1 cellular context compared by ENCODE assay signal in the genomic region with DNA sequence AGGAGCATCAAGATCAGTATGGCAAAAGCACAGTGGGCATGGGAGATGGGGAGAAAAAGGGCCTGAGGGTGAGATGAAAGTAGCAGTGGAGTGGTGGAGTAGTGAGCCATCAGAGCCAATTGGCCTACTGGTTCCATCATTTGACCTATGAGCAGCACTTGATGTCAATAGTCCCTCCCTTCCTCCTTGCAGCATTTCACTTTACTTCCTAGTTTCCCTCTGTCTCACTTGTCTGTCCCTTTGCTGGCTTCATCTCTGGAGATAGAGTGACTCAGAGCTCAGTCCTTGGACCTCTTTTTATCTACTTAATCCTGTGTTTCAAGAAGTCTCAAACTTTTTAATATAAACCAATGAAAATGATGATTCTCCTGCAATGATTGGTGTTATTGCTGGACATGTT.
TF ChIP-seq lines count a peak whose summit lies in the region.

No MANE protein-coding gene starts in this region.

TF ChIP-seq in K562, 482 proteins besides CTCF, POLR2A, EP300 and RAD21 (continued from another document and continues in another):
- TF ChIP-seq NRF1 (conservative IDR thresholded peaks at IDR 0.05 in 1 of 2, IDR thresholded peaks at IDR 0.05 in 1 of 2): no peak
- no peak for TF ChIP-seq NBN (IDR thresholded peaks at IDR 0.05; ENCODE audit: low read depth)
- peak; percentile 63 for TF ChIP-seq CTBP1 (IDR thresholded peaks at IDR 0.05; ENCODE audit: borderline replicate concordance)
- no peak for TF ChIP-seq CREB1 (IDR thresholded peaks at IDR 0.05)
- no peak for TF ChIP-seq CREB1 (CRISPR knock-in tag; IDR thresholded peaks at IDR 0.05)
- TF ChIP-seq RBM25 (IDR thresholded peaks at IDR 0.05; ENCODE audit: low read depth, low read length, severe bottlenecking): peak; percentile 50
- TF ChIP-seq, protein P1, sequence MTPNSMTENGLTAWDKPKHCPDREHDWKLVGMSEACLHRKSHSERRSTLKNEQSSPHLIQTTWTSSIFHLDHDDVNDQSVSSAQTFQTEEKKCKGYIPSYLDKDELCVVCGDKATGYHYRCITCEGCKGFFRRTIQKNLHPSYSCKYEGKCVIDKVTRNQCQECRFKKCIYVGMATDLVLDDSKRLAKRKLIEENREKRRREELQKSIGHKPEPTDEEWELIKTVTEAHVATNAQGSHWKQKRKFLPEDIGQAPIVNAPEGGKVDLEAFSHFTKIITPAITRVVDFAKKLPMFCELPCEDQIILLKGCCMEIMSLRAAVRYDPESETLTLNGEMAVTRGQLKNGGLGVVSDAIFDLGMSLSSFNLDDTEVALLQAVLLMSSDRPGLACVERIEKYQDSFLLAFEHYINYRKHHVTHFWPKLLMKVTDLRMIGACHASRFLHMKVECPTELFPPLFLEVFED (CRISPR knock-in tag; conservative IDR thresholded peaks at IDR 0.05): no peak
- no peak for TF ChIP-seq ZBTB1 (CRISPR knock-in tag; IDR thresholded peaks at IDR 0.05; ENCODE audit: borderline replicate concordance, low read depth)
- TF ChIP-seq, protein P2, sequence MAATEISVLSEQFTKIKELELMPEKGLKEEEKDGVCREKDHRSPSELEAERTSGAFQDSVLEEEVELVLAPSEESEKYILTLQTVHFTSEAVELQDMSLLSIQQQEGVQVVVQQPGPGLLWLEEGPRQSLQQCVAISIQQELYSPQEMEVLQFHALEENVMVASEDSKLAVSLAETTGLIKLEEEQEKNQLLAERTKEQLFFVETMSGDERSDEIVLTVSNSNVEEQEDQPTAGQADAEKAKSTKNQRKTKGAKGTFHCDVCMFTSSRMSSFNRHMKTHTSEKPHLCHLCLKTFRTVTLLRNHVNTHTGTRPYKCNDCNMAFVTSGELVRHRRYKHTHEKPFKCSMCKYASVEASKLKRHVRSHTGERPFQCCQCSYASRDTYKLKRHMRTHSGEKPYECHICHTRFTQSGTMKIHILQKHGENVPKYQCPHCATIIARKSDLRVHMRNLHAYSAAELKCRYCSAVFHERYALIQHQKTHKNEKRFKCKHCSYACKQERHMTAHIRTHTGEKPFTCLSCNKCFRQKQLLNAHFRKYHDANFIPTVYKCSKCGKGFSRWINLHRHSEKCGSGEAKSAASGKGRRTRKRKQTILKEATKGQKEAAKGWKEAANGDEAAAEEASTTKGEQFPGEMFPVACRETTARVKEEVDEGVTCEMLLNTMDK (IDR thresholded peaks at IDR 0.05; ENCODE audit: borderline replicate concordance, insufficient read depth, low read depth, low read length, poor library complexity, severe bottlenecking): no peak
- TF ChIP-seq, protein P3, sequence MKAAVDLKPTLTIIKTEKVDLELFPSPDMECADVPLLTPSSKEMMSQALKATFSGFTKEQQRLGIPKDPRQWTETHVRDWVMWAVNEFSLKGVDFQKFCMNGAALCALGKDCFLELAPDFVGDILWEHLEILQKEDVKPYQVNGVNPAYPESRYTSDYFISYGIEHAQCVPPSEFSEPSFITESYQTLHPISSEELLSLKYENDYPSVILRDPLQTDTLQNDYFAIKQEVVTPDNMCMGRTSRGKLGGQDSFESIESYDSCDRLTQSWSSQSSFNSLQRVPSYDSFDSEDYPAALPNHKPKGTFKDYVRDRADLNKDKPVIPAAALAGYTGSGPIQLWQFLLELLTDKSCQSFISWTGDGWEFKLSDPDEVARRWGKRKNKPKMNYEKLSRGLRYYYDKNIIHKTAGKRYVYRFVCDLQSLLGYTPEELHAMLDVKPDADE (conservative IDR thresholded peaks at IDR 0.05; ENCODE audit: control insufficient read depth, low read depth, low read length): no peak
- TF ChIP-seq, protein P4, sequence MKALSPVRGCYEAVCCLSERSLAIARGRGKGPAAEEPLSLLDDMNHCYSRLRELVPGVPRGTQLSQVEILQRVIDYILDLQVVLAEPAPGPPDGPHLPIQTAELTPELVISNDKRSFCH (CRISPR knock-in tag; IDR thresholded peaks at IDR 0.05): no peak
- TF ChIP-seq, protein P4 (tag; IDR thresholded peaks at IDR 0.05): no peak
- no peak for TF ChIP-seq FOS (IDR thresholded peaks at IDR 0.05; ENCODE audit: extremely low read depth, insufficient read length)
- no peak for TF ChIP-seq STAT5A (IDR thresholded peaks at IDR 0.05; ENCODE audit: borderline replicate concordance, low read length)
- TF ChIP-seq ZNF436 (CRISPR knock-in tag; IDR thresholded peaks at IDR 0.05): no peak
- TF ChIP-seq, protein P5, sequence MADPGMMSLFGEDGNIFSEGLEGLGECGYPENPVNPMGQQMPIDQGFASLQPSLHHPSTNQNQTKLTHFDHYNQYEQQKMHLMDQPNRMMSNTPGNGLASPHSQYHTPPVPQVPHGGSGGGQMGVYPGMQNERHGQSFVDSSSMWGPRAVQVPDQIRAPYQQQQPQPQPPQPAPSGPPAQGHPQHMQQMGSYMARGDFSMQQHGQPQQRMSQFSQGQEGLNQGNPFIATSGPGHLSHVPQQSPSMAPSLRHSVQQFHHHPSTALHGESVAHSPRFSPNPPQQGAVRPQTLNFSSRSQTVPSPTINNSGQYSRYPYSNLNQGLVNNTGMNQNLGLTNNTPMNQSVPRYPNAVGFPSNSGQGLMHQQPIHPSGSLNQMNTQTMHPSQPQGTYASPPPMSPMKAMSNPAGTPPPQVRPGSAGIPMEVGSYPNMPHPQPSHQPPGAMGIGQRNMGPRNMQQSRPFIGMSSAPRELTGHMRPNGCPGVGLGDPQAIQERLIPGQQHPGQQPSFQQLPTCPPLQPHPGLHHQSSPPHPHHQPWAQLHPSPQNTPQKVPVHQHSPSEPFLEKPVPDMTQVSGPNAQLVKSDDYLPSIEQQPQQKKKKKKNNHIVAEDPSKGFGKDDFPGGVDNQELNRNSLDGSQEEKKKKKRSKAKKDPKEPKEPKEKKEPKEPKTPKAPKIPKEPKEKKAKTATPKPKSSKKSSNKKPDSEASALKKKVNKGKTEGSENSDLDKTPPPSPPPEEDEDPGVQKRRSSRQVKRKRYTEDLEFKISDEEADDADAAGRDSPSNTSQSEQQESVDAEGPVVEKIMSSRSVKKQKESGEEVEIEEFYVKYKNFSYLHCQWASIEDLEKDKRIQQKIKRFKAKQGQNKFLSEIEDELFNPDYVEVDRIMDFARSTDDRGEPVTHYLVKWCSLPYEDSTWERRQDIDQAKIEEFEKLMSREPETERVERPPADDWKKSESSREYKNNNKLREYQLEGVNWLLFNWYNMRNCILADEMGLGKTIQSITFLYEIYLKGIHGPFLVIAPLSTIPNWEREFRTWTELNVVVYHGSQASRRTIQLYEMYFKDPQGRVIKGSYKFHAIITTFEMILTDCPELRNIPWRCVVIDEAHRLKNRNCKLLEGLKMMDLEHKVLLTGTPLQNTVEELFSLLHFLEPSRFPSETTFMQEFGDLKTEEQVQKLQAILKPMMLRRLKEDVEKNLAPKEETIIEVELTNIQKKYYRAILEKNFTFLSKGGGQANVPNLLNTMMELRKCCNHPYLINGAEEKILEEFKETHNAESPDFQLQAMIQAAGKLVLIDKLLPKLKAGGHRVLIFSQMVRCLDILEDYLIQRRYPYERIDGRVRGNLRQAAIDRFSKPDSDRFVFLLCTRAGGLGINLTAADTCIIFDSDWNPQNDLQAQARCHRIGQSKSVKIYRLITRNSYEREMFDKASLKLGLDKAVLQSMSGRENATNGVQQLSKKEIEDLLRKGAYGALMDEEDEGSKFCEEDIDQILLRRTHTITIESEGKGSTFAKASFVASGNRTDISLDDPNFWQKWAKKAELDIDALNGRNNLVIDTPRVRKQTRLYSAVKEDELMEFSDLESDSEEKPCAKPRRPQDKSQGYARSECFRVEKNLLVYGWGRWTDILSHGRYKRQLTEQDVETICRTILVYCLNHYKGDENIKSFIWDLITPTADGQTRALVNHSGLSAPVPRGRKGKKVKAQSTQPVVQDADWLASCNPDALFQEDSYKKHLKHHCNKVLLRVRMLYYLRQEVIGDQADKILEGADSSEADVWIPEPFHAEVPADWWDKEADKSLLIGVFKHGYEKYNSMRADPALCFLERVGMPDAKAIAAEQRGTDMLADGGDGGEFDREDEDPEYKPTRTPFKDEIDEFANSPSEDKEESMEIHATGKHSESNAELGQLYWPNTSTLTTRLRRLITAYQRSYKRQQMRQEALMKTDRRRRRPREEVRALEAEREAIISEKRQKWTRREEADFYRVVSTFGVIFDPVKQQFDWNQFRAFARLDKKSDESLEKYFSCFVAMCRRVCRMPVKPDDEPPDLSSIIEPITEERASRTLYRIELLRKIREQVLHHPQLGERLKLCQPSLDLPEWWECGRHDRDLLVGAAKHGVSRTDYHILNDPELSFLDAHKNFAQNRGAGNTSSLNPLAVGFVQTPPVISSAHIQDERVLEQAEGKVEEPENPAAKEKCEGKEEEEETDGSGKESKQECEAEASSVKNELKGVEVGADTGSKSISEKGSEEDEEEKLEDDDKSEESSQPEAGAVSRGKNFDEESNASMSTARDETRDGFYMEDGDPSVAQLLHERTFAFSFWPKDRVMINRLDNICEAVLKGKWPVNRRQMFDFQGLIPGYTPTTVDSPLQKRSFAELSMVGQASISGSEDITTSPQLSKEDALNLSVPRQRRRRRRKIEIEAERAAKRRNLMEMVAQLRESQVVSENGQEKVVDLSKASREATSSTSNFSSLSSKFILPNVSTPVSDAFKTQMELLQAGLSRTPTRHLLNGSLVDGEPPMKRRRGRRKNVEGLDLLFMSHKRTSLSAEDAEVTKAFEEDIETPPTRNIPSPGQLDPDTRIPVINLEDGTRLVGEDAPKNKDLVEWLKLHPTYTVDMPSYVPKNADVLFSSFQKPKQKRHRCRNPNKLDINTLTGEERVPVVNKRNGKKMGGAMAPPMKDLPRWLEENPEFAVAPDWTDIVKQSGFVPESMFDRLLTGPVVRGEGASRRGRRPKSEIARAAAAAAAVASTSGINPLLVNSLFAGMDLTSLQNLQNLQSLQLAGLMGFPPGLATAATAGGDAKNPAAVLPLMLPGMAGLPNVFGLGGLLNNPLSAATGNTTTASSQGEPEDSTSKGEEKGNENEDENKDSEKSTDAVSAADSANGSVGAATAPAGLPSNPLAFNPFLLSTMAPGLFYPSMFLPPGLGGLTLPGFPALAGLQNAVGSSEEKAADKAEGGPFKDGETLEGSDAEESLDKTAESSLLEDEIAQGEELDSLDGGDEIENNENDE (IDR thresholded peaks at IDR 0.05; ENCODE audit: low read depth, low read length): no peak
- TF ChIP-seq ZNF408 (CRISPR knock-in tag; IDR thresholded peaks at IDR 0.05; ENCODE audit: low read depth): no peak
- TF ChIP-seq NR2F6 (CRISPR knock-in tag; IDR thresholded peaks at IDR 0.05): no peak
- TF ChIP-seq, protein P6, sequence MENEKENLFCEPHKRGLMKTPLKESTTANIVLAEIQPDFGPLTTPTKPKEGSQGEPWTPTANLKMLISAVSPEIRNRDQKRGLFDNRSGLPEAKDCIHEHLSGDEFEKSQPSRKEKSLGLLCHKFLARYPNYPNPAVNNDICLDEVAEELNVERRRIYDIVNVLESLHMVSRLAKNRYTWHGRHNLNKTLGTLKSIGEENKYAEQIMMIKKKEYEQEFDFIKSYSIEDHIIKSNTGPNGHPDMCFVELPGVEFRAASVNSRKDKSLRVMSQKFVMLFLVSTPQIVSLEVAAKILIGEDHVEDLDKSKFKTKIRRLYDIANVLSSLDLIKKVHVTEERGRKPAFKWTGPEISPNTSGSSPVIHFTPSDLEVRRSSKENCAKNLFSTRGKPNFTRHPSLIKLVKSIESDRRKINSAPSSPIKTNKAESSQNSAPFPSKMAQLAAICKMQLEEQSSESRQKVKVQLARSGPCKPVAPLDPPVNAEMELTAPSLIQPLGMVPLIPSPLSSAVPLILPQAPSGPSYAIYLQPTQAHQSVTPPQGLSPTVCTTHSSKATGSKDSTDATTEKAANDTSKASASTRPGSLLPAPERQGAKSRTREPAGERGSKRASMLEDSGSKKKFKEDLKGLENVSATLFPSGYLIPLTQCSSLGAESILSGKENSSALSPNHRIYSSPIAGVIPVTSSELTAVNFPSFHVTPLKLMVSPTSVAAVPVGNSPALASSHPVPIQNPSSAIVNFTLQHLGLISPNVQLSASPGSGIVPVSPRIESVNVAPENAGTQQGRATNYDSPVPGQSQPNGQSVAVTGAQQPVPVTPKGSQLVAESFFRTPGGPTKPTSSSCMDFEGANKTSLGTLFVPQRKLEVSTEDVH (IDR thresholded peaks at IDR 0.05; ENCODE audit: low read depth, partially characterized antibody): no peak
- TF ChIP-seq, protein P7, sequence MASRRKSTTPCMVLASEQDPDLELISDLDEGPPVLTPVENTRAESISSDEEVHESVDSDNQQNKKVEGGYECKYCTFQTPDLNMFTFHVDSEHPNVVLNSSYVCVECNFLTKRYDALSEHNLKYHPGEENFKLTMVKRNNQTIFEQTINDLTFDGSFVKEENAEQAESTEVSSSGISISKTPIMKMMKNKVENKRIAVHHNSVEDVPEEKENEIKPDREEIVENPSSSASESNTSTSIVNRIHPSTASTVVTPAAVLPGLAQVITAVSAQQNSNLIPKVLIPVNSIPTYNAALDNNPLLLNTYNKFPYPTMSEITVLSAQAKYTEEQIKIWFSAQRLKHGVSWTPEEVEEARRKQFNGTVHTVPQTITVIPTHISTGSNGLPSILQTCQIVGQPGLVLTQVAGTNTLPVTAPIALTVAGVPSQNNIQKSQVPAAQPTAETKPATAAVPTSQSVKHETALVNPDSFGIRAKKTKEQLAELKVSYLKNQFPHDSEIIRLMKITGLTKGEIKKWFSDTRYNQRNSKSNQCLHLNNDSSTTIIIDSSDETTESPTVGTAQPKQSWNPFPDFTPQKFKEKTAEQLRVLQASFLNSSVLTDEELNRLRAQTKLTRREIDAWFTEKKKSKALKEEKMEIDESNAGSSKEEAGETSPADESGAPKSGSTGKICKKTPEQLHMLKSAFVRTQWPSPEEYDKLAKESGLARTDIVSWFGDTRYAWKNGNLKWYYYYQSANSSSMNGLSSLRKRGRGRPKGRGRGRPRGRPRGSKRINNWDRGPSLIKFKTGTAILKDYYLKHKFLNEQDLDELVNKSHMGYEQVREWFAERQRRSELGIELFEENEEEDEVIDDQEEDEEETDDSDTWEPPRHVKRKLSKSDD (conservative IDR thresholded peaks at IDR 0.05; ENCODE audit: low read length): no peak
- TF ChIP-seq SLC30A9 (CRISPR knock-in tag; IDR thresholded peaks at IDR 0.05): no peak
- no peak for TF ChIP-seq POU5F1 (IDR thresholded peaks at IDR 0.05; ENCODE audit: borderline replicate concordance, low read depth, low read length, partially characterized antibody)
- peak; percentile 89 for TF ChIP-seq NFYB (IDR thresholded peaks at IDR 0.05; ENCODE audit: extremely low read depth, insufficient read length)
- no peak for TF ChIP-seq SP1 (CRISPR knock-in tag; IDR thresholded peaks at IDR 0.05)
- no peak for TF ChIP-seq NFXL1 (CRISPR knock-in tag; IDR thresholded peaks at IDR 0.05)
- TF ChIP-seq, protein P8, sequence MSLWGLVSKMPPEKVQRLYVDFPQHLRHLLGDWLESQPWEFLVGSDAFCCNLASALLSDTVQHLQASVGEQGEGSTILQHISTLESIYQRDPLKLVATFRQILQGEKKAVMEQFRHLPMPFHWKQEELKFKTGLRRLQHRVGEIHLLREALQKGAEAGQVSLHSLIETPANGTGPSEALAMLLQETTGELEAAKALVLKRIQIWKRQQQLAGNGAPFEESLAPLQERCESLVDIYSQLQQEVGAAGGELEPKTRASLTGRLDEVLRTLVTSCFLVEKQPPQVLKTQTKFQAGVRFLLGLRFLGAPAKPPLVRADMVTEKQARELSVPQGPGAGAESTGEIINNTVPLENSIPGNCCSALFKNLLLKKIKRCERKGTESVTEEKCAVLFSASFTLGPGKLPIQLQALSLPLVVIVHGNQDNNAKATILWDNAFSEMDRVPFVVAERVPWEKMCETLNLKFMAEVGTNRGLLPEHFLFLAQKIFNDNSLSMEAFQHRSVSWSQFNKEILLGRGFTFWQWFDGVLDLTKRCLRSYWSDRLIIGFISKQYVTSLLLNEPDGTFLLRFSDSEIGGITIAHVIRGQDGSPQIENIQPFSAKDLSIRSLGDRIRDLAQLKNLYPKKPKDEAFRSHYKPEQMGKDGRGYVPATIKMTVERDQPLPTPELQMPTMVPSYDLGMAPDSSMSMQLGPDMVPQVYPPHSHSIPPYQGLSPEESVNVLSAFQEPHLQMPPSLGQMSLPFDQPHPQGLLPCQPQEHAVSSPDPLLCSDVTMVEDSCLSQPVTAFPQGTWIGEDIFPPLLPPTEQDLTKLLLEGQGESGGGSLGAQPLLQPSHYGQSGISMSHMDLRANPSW (CRISPR knock-in tag; IDR thresholded peaks at IDR 0.05): no peak
- no peak for TF ChIP-seq HNRNPH1 (optimal IDR thresholded peaks at IDR 0.05; ENCODE audit: low read depth, low read length)
- TF ChIP-seq FOXA3 (CRISPR knock-in tag; conservative IDR thresholded peaks at IDR 0.05 in 1 of 2, IDR thresholded peaks at IDR 0.05 in 1 of 2): no peak
